ENCODE assay signal across 10 cellular contexts in genomic region chr10:11693376-11693775, GRCh38.
"Had no signal": no experiment of that assay in that cellular context is flagged by ENCODE, and none has a peak within 500 bp of the region (broad histone marks: within the 10 kb centered on the region; RNA-seq: fewer than 3 reads in every experiment).

No MANE protein-coding gene starts in this region.

- ATAC-seq: HCT116 had no signal

- H3K9me3 ChIP-seq: HAP-1 had no signal

- H3K4me2 ChIP-seq: KMS-11 had no signal

- DNase-seq: GM23248, GOT3, H7, IMR-90, Karpas-422, KBM-7 had no signal

- H3K4me3 ChIP-seq: GM23248, HAP-1 had no signal

- H3K9ac ChIP-seq: GM23248, KMS-11 had no signal

- H3K27ac ChIP-seq: GM23248, HL-60, KMS-11 had no signal

- H3K4me1 ChIP-seq: HAP-1 had no signal

- H3K36me3 ChIP-seq: HAP-1 had no signal

- H2AFZ ChIP-seq: GM23248 had no signal
